In the genomic region with DNA sequence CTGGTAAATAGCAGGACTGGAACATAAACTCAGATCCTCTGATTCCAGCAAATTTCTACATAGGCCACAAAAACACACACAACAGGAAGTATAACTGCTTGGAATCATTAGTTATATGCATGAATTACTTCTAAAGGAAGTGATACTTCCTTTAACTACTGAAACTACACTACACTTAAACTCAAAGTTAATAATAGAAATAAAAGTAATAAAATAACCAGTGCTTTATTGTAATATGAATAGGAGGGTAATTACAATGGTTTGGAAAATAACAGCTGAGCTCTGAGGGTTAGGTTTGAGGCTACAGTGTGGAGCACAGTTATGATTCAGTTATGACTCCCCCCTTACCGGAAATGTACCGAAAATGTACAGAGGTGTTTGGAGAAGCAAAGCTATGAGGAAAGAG, we compare ENCODE assay signal across 1 cellular context.
TF ChIP-seq lines count a peak whose summit lies in the region.

No MANE protein-coding gene starts in this region.

TF ChIP-seq in GM12878, 131 proteins besides CTCF, POLR2A, EP300 and RAD21 (continued from another document and continues in another):
- TF ChIP-seq TCF7 (IDR thresholded peaks at IDR 0.05; ENCODE audit: borderline replicate concordance), result no peak
- TF ChIP-seq, protein P1, sequence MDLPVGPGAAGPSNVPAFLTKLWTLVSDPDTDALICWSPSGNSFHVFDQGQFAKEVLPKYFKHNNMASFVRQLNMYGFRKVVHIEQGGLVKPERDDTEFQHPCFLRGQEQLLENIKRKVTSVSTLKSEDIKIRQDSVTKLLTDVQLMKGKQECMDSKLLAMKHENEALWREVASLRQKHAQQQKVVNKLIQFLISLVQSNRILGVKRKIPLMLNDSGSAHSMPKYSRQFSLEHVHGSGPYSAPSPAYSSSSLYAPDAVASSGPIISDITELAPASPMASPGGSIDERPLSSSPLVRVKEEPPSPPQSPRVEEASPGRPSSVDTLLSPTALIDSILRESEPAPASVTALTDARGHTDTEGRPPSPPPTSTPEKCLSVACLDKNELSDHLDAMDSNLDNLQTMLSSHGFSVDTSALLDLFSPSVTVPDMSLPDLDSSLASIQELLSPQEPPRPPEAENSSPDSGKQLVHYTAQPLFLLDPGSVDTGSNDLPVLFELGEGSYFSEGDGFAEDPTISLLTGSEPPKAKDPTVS (IDR thresholded peaks at IDR 0.05; ENCODE audit: low read depth, low read length), result no peak
- peak; percentile 95 for TF ChIP-seq MEF2A (IDR thresholded peaks at IDR 0.05; ENCODE audit: insufficient read depth, low read depth, low read length)
- TF ChIP-seq, protein P2, sequence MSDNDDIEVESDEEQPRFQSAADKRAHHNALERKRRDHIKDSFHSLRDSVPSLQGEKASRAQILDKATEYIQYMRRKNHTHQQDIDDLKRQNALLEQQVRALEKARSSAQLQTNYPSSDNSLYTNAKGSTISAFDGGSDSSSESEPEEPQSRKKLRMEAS (IDR thresholded peaks at IDR 0.05; ENCODE audit: low read depth, low read length), result no peak
- TF ChIP-seq YBX1 (IDR thresholded peaks at IDR 0.05), result no peak
- TF ChIP-seq SRF (IDR thresholded peaks at IDR 0.05; ENCODE audit: low read depth in 2 of 2, low read length in 2 of 2), result no peak
- TF ChIP-seq SUZ12 (IDR thresholded peaks at IDR 0.05; ENCODE audit: unreplicated experiment), result no peak
- no peak for TF ChIP-seq ZNF207 (IDR thresholded peaks at IDR 0.05; ENCODE audit: borderline replicate concordance)
- no peak for TF ChIP-seq TAF1 (IDR thresholded peaks at IDR 0.05; ENCODE audit: borderline replicate concordance, low read depth, low read length)
- TF ChIP-seq, protein P3, sequence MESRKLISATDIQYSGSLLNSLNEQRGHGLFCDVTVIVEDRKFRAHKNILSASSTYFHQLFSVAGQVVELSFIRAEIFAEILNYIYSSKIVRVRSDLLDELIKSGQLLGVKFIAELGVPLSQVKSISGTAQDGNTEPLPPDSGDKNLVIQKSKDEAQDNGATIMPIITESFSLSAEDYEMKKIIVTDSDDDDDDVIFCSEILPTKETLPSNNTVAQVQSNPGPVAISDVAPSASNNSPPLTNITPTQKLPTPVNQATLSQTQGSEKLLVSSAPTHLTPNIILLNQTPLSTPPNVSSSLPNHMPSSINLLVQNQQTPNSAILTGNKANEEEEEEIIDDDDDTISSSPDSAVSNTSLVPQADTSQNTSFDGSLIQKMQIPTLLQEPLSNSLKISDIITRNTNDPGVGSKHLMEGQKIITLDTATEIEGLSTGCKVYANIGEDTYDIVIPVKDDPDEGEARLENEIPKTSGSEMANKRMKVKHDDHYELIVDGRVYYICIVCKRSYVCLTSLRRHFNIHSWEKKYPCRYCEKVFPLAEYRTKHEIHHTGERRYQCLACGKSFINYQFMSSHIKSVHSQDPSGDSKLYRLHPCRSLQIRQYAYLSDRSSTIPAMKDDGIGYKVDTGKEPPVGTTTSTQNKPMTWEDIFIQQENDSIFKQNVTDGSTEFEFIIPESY (IDR thresholded peaks at IDR 0.05), result no peak
- peak; percentile 56; the same call in 1 of the 2 replicates for TF ChIP-seq MTA3 (IDR thresholded peaks at IDR 0.05; ENCODE audit: borderline replicate concordance, low read length)
- TF ChIP-seq KLF5 (IDR thresholded peaks at IDR 0.05; ENCODE audit: partially characterized antibody), result no peak
- TF ChIP-seq HDAC2 (IDR thresholded peaks at IDR 0.05), result no peak
- TF ChIP-seq E2F4 (IDR thresholded peaks at IDR 0.05; ENCODE audit: low read depth, low read length), result no peak
- TF ChIP-seq CREM (IDR thresholded peaks at IDR 0.05; ENCODE audit: low read depth), result peak; percentile 69
- TF ChIP-seq HCFC1 (IDR thresholded peaks at IDR 0.05; ENCODE audit: low read length), result no peak
- TF ChIP-seq, protein P4, sequence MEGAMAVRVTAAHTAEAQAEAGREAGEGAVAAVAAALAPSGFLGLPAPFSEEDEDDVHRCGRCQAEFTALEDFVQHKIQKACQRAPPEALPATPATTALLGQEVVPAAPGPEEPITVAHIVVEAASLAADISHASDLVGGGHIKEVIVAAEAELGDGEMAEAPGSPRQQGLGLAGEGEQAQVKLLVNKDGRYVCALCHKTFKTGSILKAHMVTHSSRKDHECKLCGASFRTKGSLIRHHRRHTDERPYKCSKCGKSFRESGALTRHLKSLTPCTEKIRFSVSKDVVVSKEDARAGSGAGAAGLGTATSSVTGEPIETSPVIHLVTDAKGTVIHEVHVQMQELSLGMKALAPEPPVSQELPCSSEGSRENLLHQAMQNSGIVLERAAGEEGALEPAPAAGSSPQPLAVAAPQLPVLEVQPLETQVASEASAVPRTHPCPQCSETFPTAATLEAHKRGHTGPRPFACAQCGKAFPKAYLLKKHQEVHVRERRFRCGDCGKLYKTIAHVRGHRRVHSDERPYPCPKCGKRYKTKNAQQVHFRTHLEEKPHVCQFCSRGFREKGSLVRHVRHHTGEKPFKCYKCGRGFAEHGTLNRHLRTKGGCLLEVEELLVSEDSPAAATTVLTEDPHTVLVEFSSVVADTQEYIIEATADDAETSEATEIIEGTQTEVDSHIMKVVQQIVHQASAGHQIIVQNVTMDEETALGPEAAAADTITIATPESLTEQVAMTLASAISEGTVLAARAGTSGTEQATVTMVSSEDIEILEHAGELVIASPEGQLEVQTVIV (IDR thresholded peaks at IDR 0.05; ENCODE audit: borderline replicate concordance, partially characterized antibody), result no peak
- TF ChIP-seq, protein P5, sequence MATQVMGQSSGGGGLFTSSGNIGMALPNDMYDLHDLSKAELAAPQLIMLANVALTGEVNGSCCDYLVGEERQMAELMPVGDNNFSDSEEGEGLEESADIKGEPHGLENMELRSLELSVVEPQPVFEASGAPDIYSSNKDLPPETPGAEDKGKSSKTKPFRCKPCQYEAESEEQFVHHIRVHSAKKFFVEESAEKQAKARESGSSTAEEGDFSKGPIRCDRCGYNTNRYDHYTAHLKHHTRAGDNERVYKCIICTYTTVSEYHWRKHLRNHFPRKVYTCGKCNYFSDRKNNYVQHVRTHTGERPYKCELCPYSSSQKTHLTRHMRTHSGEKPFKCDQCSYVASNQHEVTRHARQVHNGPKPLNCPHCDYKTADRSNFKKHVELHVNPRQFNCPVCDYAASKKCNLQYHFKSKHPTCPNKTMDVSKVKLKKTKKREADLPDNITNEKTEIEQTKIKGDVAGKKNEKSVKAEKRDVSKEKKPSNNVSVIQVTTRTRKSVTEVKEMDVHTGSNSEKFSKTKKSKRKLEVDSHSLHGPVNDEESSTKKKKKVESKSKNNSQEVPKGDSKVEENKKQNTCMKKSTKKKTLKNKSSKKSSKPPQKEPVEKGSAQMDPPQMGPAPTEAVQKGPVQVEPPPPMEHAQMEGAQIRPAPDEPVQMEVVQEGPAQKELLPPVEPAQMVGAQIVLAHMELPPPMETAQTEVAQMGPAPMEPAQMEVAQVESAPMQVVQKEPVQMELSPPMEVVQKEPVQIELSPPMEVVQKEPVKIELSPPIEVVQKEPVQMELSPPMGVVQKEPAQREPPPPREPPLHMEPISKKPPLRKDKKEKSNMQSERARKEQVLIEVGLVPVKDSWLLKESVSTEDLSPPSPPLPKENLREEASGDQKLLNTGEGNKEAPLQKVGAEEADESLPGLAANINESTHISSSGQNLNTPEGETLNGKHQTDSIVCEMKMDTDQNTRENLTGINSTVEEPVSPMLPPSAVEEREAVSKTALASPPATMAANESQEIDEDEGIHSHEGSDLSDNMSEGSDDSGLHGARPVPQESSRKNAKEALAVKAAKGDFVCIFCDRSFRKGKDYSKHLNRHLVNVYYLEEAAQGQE (IDR thresholded peaks at IDR 0.05; ENCODE audit: low read depth, low read length), result no peak
- no peak for TF ChIP-seq MYC (IDR thresholded peaks at IDR 0.05; ENCODE audit: insufficient read depth, insufficient read length, insufficient replicate concordance, low read length, severe bottlenecking)
- TF ChIP-seq, protein P6, sequence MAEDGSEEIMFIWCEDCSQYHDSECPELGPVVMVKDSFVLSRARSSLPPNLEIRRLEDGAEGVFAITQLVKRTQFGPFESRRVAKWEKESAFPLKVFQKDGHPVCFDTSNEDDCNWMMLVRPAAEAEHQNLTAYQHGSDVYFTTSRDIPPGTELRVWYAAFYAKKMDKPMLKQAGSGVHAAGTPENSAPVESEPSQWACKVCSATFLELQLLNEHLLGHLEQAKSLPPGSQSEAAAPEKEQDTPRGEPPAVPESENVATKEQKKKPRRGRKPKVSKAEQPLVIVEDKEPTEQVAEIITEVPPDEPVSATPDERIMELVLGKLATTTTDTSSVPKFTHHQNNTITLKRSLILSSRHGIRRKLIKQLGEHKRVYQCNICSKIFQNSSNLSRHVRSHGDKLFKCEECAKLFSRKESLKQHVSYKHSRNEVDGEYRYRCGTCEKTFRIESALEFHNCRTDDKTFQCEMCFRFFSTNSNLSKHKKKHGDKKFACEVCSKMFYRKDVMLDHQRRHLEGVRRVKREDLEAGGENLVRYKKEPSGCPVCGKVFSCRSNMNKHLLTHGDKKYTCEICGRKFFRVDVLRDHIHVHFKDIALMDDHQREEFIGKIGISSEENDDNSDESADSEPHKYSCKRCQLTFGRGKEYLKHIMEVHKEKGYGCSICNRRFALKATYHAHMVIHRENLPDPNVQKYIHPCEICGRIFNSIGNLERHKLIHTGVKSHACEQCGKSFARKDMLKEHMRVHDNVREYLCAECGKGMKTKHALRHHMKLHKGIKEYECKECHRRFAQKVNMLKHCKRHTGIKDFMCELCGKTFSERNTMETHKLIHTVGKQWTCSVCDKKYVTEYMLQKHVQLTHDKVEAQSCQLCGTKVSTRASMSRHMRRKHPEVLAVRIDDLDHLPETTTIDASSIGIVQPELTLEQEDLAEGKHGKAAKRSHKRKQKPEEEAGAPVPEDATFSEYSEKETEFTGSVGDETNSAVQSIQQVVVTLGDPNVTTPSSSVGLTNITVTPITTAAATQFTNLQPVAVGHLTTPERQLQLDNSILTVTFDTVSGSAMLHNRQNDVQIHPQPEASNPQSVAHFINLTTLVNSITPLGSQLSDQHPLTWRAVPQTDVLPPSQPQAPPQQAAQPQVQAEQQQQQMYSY (CRISPR knock-in tag; IDR thresholded peaks at IDR 0.05), result no peak
- peak; percentile 91 for TF ChIP-seq MTA2 (IDR thresholded peaks at IDR 0.05; ENCODE audit: low read depth)
- peak; percentile 90; the same call in 1 of the 2 replicates for TF ChIP-seq FOXM1 (IDR thresholded peaks at IDR 0.05; ENCODE audit: low read depth, low read length)
- TF ChIP-seq PBX3 (IDR thresholded peaks at IDR 0.05; ENCODE audit: insufficient replicate concordance, low read depth, low read length), result no peak
- TF ChIP-seq, protein P7, sequence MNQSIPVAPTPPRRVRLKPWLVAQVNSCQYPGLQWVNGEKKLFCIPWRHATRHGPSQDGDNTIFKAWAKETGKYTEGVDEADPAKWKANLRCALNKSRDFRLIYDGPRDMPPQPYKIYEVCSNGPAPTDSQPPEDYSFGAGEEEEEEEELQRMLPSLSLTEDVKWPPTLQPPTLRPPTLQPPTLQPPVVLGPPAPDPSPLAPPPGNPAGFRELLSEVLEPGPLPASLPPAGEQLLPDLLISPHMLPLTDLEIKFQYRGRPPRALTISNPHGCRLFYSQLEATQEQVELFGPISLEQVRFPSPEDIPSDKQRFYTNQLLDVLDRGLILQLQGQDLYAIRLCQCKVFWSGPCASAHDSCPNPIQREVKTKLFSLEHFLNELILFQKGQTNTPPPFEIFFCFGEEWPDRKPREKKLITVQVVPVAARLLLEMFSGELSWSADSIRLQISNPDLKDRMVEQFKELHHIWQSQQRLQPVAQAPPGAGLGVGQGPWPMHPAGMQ (IDR thresholded peaks at IDR 0.05; ENCODE audit: borderline replicate concordance), result no peak
- TF ChIP-seq ZNF384 (IDR thresholded peaks at IDR 0.05; ENCODE audit: borderline replicate concordance, low read depth, low read length), result no peak
- no peak for TF ChIP-seq NRF1 (conservative IDR thresholded peaks at IDR 0.05; ENCODE audit: low read depth, low read length)
- no peak for TF ChIP-seq ZSCAN29 (IDR thresholded peaks at IDR 0.05)
- TF ChIP-seq MEF2B (IDR thresholded peaks at IDR 0.05; ENCODE audit: partially characterized antibody, poor library complexity, severe bottlenecking), result peak; percentile 83
- no peak for TF ChIP-seq GATAD2B (conservative IDR thresholded peaks at IDR 0.05; ENCODE audit: low read depth)
- TF ChIP-seq HDGF (IDR thresholded peaks at IDR 0.05), result no peak
- no peak for TF ChIP-seq CHD4 (IDR thresholded peaks at IDR 0.05)
- no peak for TF ChIP-seq ZNF274 (IDR thresholded peaks at IDR 0.05; ENCODE audit: insufficient read depth, insufficient read length)
- 0 out of 2 replicates have a peak, but pooled peaks have one; percentile 53 for TF ChIP-seq IRF4 (IDR thresholded peaks at IDR 0.05; ENCODE audit: low read depth, low read length)
- TF ChIP-seq, protein P8, sequence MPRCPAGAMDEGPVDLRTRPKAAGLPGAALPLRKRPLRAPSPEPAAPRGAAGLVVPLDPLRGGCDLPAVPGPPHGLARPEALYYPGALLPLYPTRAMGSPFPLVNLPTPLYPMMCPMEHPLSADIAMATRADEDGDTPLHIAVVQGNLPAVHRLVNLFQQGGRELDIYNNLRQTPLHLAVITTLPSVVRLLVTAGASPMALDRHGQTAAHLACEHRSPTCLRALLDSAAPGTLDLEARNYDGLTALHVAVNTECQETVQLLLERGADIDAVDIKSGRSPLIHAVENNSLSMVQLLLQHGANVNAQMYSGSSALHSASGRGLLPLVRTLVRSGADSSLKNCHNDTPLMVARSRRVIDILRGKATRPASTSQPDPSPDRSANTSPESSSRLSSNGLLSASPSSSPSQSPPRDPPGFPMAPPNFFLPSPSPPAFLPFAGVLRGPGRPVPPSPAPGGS (IDR thresholded peaks at IDR 0.05; ENCODE audit: borderline replicate concordance, insufficient read depth, low read depth, low read length, poor library complexity, severe bottlenecking), result no peak
